In the genomic region with DNA sequence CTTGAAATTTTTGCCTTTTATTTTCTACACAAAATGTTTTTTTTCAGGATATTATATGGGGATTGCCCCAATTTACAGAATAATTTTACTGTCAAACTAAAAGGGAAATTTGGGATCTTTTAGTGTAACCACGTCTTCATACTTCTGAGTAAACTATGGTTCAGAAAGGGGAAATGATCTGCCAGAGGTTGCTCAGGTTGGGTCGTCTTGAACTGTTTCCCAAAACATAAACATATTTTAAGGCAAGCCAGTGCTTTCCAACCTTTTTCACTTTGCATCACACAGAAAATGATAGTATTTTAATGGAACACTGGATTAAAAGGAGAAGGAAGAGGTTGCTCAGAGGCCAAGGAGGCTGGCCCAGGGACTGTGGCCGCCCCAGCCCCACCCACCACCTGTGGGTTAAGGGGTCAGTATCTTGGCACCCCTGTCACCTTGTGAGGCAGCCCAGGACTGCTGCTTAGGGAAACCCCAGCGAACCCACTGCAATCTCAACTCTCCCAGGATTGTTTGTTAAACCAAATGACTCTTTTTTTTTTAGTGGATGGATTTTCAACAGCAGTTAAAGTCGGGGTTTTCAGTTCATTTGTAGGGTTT, we compare ENCODE assay signal across 21 cellular contexts.
"Had no signal": no experiment of that assay in that cellular context is flagged by ENCODE, and none has a peak within 500 bp of the region (broad histone marks: within the 10 kb centered on the region; RNA-seq: fewer than 3 reads in every experiment).

No MANE protein-coding gene starts in this region.

- H3K36me3 ChIP-seq: brain microvascular endothelial cell had no signal

- DNase-seq: activated CD4-positive, alpha-beta T cell treated with anti-CD3 and anti-CD28 coated beads for 4 hours; activated CD4-positive, alpha-beta T cell treated with anti-CD3 and anti-CD28 coated beads, Interleukin-2, amount 50 U/mL, for 4 hours; activated naive CD4-positive, alpha-beta T cell; activated T-cell treated with anti-CD3 and anti-CD28 coated beads for 4 hours; activated T-cell treated with anti-CD3 and anti-CD28 coated beads, Interleukin-2, amount 50 U/mL, for 72 hours; amniotic stem cell; brain microvascular endothelial cell; central memory CD4-positive, alpha-beta T cell; left cardiac atrium; left ventricle myocardium superior; mucosa of descending colon; posterior cingulate gyrus; right cardiac atrium; stimulated activated CD4-positive, alpha-beta T cell treated with anti-CD3 and anti-CD28 coated beads, Interleukin-15, amount 100 ng/mL, for 24 hours; T-helper 2 cell; trophoblast cell had no signal

- H3K4me3 ChIP-seq: gastroesophageal sphincter, hepatocyte, mucosa of descending colon, thoracic aorta, vagina had no signal

- H3K79me2 ChIP-seq: hepatocyte had no signal

- H2AFZ ChIP-seq: hepatocyte had no signal

- H3K4me2 ChIP-seq: hepatocyte had no signal

- H3K9me3 ChIP-seq: gastroesophageal sphincter, mucosa of descending colon, thoracic aorta, vagina had no signal

- H3K27me3 ChIP-seq: brain microvascular endothelial cell, gastroesophageal sphincter, hepatocyte, vagina had no signal

- H3K27ac ChIP-seq: brain microvascular endothelial cell, gastroesophageal sphincter, hepatocyte, thoracic aorta, vagina had no signal

- ATAC-seq: activated T-cell treated with anti-CD3 and anti-CD28 coated beads, Interleukin-2, amount 50 U/mL, for 72 hours; gastroesophageal sphincter; left cardiac atrium; left ventricle myocardium superior; mucosa of descending colon; natural killer cell treated with Interleukin-12 subunit alpha and Interleukin-12 subunit beta and Interleukin-15 and Interleukin-18, amount 100 ng/mL, for 72 hours; right cardiac atrium had no signal

- H3K4me1 ChIP-seq: gastroesophageal sphincter, vagina had no signal
